2 cellular contexts compared by ENCODE assay signal in genomic region chr17:79792984-79793923, GRCh38.
TF ChIP-seq lines count a peak whose summit lies in the region.

No MANE protein-coding gene starts in this region.

TF ChIP-seq in SK-N-SH, 30 proteins besides CTCF, POLR2A, EP300 and RAD21:
- no peak for TF ChIP-seq TCF12 (IDR thresholded peaks at IDR 0.05)
- no peak for TF ChIP-seq MAX (IDR thresholded peaks at IDR 0.05; ENCODE audit: low read depth)
- TF ChIP-seq MXI1 (IDR thresholded peaks at IDR 0.05; ENCODE audit: low read depth, low read length): no peak
- TF ChIP-seq ZBTB33 (IDR thresholded peaks at IDR 0.05; ENCODE audit: borderline replicate concordance, low read depth): no peak
- no peak for TF ChIP-seq SMC3 (IDR thresholded peaks at IDR 0.05; ENCODE audit: low read depth, low read length)
- no peak for TF ChIP-seq RFX5 (IDR thresholded peaks at IDR 0.05; ENCODE audit: low read length)
- no peak for TF ChIP-seq JUND (IDR thresholded peaks at IDR 0.05)
- TF ChIP-seq MEF2A (IDR thresholded peaks at IDR 0.05; ENCODE audit: borderline replicate concordance, low read depth): no peak
- no peak for TF ChIP-seq GATA2 (CRISPR knock-in tag; IDR thresholded peaks at IDR 0.05)
- no peak for TF ChIP-seq NFIC (IDR thresholded peaks at IDR 0.05; ENCODE audit: borderline replicate concordance)
- TF ChIP-seq FOSL2 (IDR thresholded peaks at IDR 0.05; ENCODE audit: borderline replicate concordance, low read depth): no peak
- TF ChIP-seq YY1 (IDR thresholded peaks at IDR 0.05; ENCODE audit: low read depth): no peak
- TF ChIP-seq TEAD4 (IDR thresholded peaks at IDR 0.05; ENCODE audit: borderline replicate concordance, insufficient read depth): no peak
- no peak for TF ChIP-seq FOXJ3 (CRISPR knock-in tag; IDR thresholded peaks at IDR 0.05)
- no peak for TF ChIP-seq PBX3 (IDR thresholded peaks at IDR 0.05)
- TF ChIP-seq SIN3A (IDR thresholded peaks at IDR 0.05; ENCODE audit: borderline replicate concordance, low read depth, low read length): no peak
- TF ChIP-seq USF2 (IDR thresholded peaks at IDR 0.05; ENCODE audit: borderline replicate concordance, low read depth, low read length): no peak

TF ChIP-seq in SK-N-SH treated with all-trans-retinoic acid at 6 μM for 48 hours, 23 proteins besides CTCF, POLR2A, EP300 and RAD21 (continued from another document):
- TF ChIP-seq ZFP30 (CRISPR knock-in tag; IDR thresholded peaks at IDR 0.05) (no peak), ZNF8 (CRISPR knock-in tag; IDR thresholded peaks at IDR 0.05) (no peak), ZNF565 (CRISPR knock-in tag; conservative IDR thresholded peaks at IDR 0.05; ENCODE audit: low read depth) (no peak), ZFP3 (CRISPR knock-in tag; IDR thresholded peaks at IDR 0.05) (no peak), POU6F1 (CRISPR knock-in tag; IDR thresholded peaks at IDR 0.05; ENCODE audit: borderline replicate concordance, low read depth) (no peak), CSRNP3 (CRISPR knock-in tag; IDR thresholded peaks at IDR 0.05) (no peak), RARB (CRISPR knock-in tag; IDR thresholded peaks at IDR 0.05) (no peak), OSR1 (CRISPR knock-in tag; IDR thresholded peaks at IDR 0.05) (no peak)
